In the genomic region with DNA sequence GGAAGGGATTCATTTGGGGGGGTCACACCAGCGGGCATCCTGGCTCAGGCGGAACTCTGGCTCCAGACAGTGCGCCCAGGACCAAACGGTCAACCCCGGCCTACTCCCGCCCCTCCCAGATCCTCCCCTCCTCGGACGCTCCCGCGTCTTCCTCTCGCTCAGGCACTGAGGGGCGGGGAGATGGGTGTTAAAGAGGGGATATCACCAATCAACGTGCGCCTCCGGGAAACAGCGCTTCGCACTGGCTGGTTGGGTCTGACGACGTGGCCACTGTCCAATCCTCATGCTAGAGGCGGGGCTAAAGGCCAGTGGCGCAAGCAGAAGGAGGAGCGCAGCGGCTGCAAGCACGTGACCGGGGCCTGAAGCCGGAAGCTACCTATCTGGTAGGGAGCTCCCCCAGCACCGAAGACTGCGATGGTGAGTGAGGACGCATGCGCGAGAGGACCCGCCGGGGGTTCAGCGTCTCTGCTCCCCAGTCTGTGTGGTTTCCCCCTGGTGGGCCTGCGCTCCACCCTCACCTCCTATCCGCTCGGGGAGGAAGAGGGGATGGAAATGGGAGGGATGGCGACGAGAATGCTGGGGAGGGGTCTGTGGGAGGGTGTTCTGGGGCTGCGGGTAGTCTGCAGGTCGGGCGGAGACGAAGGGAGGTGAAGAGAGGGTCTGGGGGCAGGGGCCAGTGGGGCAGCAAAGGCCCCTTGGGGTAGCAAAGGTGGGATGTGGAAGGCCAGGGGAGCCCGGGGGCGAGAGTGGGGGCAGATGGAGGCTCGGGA, we compare ENCODE assay signal across 1 cellular context.
TF ChIP-seq lines count a peak whose summit lies in the region.

A gene (plus strand): TSS at position 360 of the 770 bp plus-strand sequence. CDS start 55 bp downstream, at position 415.

TF ChIP-seq in HepG2, 621 proteins besides CTCF, POLR2A, EP300 and RAD21 (continued from another document and continues in another):
- TF ChIP-seq, protein P1, sequence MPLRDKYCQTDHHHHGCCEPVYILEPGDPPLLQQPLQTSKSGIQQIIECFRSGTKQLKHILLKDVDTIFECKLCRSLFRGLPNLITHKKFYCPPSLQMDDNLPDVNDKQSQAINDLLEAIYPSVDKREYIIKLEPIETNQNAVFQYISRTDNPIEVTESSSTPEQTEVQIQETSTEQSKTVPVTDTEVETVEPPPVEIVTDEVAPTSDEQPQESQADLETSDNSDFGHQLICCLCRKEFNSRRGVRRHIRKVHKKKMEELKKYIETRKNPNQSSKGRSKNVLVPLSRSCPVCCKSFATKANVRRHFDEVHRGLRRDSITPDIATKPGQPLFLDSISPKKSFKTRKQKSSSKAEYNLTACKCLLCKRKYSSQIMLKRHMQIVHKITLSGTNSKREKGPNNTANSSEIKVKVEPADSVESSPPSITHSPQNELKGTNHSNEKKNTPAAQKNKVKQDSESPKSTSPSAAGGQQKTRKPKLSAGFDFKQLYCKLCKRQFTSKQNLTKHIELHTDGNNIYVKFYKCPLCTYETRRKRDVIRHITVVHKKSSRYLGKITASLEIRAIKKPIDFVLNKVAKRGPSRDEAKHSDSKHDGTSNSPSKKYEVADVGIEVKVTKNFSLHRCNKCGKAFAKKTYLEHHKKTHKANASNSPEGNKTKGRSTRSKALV (CRISPR knock-in tag; IDR thresholded peaks at IDR 0.05) = no peak
- TF ChIP-seq, protein P2, sequence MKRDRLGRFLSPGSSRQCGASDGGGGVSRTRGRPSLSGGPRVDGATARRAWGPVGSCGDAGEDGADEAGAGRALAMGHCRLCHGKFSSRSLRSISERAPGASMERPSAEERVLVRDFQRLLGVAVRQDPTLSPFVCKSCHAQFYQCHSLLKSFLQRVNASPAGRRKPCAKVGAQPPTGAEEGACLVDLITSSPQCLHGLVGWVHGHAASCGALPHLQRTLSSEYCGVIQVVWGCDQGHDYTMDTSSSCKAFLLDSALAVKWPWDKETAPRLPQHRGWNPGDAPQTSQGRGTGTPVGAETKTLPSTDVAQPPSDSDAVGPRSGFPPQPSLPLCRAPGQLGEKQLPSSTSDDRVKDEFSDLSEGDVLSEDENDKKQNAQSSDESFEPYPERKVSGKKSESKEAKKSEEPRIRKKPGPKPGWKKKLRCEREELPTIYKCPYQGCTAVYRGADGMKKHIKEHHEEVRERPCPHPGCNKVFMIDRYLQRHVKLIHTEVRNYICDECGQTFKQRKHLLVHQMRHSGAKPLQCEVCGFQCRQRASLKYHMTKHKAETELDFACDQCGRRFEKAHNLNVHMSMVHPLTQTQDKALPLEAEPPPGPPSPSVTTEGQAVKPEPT (CRISPR knock-in tag; IDR thresholded peaks at IDR 0.05; ENCODE audit: low read depth) = peak; percentile 75; the same call in 1 of the 2 replicates
- TF ChIP-seq SALL2 (CRISPR knock-in tag; IDR thresholded peaks at IDR 0.05) (peak; percentile 59; the same call in 1 of the 2 replicates), CEBPG (CRISPR knock-in tag; IDR thresholded peaks at IDR 0.05) (peak; percentile 76), ESRRA (CRISPR knock-in tag; IDR thresholded peaks at IDR 0.05; ENCODE audit: low read depth) (no peak), KMT2A (CRISPR knock-in tag; IDR thresholded peaks at IDR 0.05) (peak; percentile 34; the same call in 1 of the 2 replicates), ZFX (CRISPR knock-in tag; IDR thresholded peaks at IDR 0.05; ENCODE audit: low read depth) (peak; percentile 85), KLF15 (CRISPR knock-in tag; IDR thresholded peaks at IDR 0.05; ENCODE audit: borderline replicate concordance) (no peak), RFX5 (IDR thresholded peaks at IDR 0.05; ENCODE audit: low read depth, low read length) (peak; percentile 53; the same call in 1 of the 2 replicates), KDM3A (CRISPR knock-in tag; IDR thresholded peaks at IDR 0.05; ENCODE audit: low read depth) (peak; percentile 74; the same call in 1 of the 2 replicates), ZNF230 (CRISPR knock-in tag; IDR thresholded peaks at IDR 0.05) (no peak), ZC3H13 (CRISPR knock-in tag; IDR thresholded peaks at IDR 0.05) (peak; percentile 75), ZNF83 (CRISPR knock-in tag; IDR thresholded peaks at IDR 0.05; ENCODE audit: borderline replicate concordance) (0 out of 2 replicates have a peak, but pooled peaks have one; percentile 51), RCOR2 (CRISPR knock-in tag; IDR thresholded peaks at IDR 0.05) (0 out of 2 replicates have a peak, but pooled peaks have one; percentile 21), ZNF292 (CRISPR knock-in tag; IDR thresholded peaks at IDR 0.05; ENCODE audit: borderline replicate concordance, low read depth) (no peak), NFYC (CRISPR knock-in tag; IDR thresholded peaks at IDR 0.05) (peak; percentile 97), GATAD2A (CRISPR knock-in tag; IDR thresholded peaks at IDR 0.05) (0 out of 2 replicates have a peak, but pooled peaks have one; percentile 38), HDAC2 (CRISPR knock-in tag; IDR thresholded peaks at IDR 0.05) (peak; percentile 56; the same call in 1 of the 2 replicates), ZFP1 (CRISPR knock-in tag; IDR thresholded peaks at IDR 0.05) (0 out of 2 replicates have a peak, but pooled peaks have one; percentile 40), ZNF747 (CRISPR knock-in tag; IDR thresholded peaks at IDR 0.05; ENCODE audit: borderline replicate concordance) (peak; percentile 52; the same call in 1 of the 2 replicates), MTA1 (CRISPR knock-in tag; IDR thresholded peaks at IDR 0.05; ENCODE audit: borderline replicate concordance) (0 out of 2 replicates have a peak, but pooled peaks have one; percentile 24), SP2 (CRISPR knock-in tag; IDR thresholded peaks at IDR 0.05) (peak; percentile 95), TAF1 (CRISPR knock-in tag; IDR thresholded peaks at IDR 0.05) (peak; percentile 72), RNF2 (conservative IDR thresholded peaks at IDR 0.05; ENCODE audit: low read depth) (no peak; the same call in 1 of the 2 replicates), ERF (CRISPR knock-in tag; IDR thresholded peaks at IDR 0.05) (peak; percentile 93), ZNF792 (CRISPR knock-in tag; IDR thresholded peaks at IDR 0.05) (peak; percentile 71), ZSCAN9 (CRISPR knock-in tag; IDR thresholded peaks at IDR 0.05; ENCODE audit: borderline replicate concordance) (0 out of 2 replicates have a peak, but pooled peaks have one; percentile 40), JUN (CRISPR knock-in tag; IDR thresholded peaks at IDR 0.05) (no peak), DR1 (CRISPR knock-in tag; IDR thresholded peaks at IDR 0.05) (peak; percentile 80; the same call in 1 of the 2 replicates), THYN1 (CRISPR knock-in tag; IDR thresholded peaks at IDR 0.05; ENCODE audit: borderline replicate concordance, low read depth) (no peak), NFE2L2 (IDR thresholded peaks at IDR 0.05; ENCODE audit: low read length) (no peak), NONO (IDR thresholded peaks at IDR 0.05) (no peak), NONO (CRISPR knock-in tag; conservative IDR thresholded peaks at IDR 0.05) (peak; percentile 32), ZNF746 (CRISPR knock-in tag; IDR thresholded peaks at IDR 0.05) (0 out of 2 replicates have a peak, but pooled peaks have one; percentile 40), ZBTB7B (CRISPR knock-in tag; IDR thresholded peaks at IDR 0.05) (0 out of 2 replicates have a peak, but pooled peaks have one; percentile 22), AGO1 (IDR thresholded peaks at IDR 0.05; ENCODE audit: low read depth, low read length, poor library complexity, severe bottlenecking) (peak; percentile 80), ZNF678 (CRISPR knock-in tag; IDR thresholded peaks at IDR 0.05) (no peak), KLF11 (CRISPR knock-in tag; IDR thresholded peaks at IDR 0.05) (peak; percentile 76), ZNF333 (CRISPR knock-in tag; IDR thresholded peaks at IDR 0.05; ENCODE audit: borderline replicate concordance) (0 out of 2 replicates have a peak, but pooled peaks have one; percentile 58), SNAI1 (CRISPR knock-in tag; IDR thresholded peaks at IDR 0.05; ENCODE audit: borderline replicate concordance) (no peak), POLR2AphosphoS2 (IDR thresholded peaks at IDR 0.05; ENCODE audit: low read depth, low read length) (peak; percentile 53; the same call in 1 of the 2 replicates), KDM2A (CRISPR knock-in tag; IDR thresholded peaks at IDR 0.05; ENCODE audit: borderline replicate concordance, low read depth) (peak; percentile 25; the same call in 1 of the 2 replicates), TARDBP (CRISPR knock-in tag; IDR thresholded peaks at IDR 0.05) (peak; percentile 42; the same call in 1 of the 2 replicates), TRIM24 (CRISPR knock-in tag; IDR thresholded peaks at IDR 0.05) (no peak), ZNF563 (CRISPR knock-in tag; IDR thresholded peaks at IDR 0.05) (peak; percentile 66; the same call in 1 of the 2 replicates), ZSCAN29 (CRISPR knock-in tag; conservative IDR thresholded peaks at IDR 0.05) (no peak)
- TF ChIP-seq, protein P3, sequence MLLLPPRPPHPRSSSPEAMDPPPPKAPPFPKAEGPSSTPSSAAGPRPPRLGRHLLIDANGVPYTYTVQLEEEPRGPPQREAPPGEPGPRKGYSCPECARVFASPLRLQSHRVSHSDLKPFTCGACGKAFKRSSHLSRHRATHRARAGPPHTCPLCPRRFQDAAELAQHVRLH (CRISPR knock-in tag; IDR thresholded peaks at IDR 0.05; ENCODE audit: borderline replicate concordance, low read depth) = peak; percentile 86; the same call in 1 of the 2 replicates
- TF ChIP-seq, protein P4, sequence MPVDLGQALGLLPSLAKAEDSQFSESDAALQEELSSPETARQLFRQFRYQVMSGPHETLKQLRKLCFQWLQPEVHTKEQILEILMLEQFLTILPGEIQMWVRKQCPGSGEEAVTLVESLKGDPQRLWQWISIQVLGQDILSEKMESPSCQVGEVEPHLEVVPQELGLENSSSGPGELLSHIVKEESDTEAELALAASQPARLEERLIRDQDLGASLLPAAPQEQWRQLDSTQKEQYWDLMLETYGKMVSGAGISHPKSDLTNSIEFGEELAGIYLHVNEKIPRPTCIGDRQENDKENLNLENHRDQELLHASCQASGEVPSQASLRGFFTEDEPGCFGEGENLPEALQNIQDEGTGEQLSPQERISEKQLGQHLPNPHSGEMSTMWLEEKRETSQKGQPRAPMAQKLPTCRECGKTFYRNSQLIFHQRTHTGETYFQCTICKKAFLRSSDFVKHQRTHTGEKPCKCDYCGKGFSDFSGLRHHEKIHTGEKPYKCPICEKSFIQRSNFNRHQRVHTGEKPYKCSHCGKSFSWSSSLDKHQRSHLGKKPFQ (CRISPR knock-in tag; IDR thresholded peaks at IDR 0.05; ENCODE audit: insufficient replicate concordance) = peak; percentile 92
- TF ChIP-seq, protein P5, sequence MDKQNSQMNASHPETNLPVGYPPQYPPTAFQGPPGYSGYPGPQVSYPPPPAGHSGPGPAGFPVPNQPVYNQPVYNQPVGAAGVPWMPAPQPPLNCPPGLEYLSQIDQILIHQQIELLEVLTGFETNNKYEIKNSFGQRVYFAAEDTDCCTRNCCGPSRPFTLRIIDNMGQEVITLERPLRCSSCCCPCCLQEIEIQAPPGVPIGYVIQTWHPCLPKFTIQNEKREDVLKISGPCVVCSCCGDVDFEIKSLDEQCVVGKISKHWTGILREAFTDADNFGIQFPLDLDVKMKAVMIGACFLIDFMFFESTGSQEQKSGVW (CRISPR knock-in tag; IDR thresholded peaks at IDR 0.05; ENCODE audit: borderline replicate concordance) = no peak
- TF ChIP-seq, protein P6, sequence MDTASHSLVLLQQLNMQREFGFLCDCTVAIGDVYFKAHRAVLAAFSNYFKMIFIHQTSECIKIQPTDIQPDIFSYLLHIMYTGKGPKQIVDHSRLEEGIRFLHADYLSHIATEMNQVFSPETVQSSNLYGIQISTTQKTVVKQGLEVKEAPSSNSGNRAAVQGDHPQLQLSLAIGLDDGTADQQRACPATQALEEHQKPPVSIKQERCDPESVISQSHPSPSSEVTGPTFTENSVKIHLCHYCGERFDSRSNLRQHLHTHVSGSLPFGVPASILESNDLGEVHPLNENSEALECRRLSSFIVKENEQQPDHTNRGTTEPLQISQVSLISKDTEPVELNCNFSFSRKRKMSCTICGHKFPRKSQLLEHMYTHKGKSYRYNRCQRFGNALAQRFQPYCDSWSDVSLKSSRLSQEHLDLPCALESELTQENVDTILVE (CRISPR knock-in tag; IDR thresholded peaks at IDR 0.05) = peak; percentile 68; the same call in 1 of the 2 replicates
- TF ChIP-seq, protein P7, sequence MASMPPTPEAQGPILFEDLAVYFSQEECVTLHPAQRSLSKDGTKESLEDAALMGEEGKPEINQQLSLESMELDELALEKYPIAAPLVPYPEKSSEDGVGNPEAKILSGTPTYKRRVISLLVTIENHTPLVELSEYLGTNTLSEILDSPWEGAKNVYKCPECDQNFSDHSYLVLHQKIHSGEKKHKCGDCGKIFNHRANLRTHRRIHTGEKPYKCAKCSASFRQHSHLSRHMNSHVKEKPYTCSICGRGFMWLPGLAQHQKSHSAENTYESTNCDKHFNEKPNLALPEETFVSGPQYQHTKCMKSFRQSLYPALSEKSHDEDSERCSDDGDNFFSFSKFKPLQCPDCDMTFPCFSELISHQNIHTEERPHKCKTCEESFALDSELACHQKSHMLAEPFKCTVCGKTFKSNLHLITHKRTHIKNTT (CRISPR knock-in tag; IDR thresholded peaks at IDR 0.05) = no peak
- TF ChIP-seq, protein P8, sequence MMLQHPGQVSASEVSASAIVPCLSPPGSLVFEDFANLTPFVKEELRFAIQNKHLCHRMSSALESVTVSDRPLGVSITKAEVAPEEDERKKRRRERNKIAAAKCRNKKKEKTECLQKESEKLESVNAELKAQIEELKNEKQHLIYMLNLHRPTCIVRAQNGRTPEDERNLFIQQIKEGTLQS (CRISPR knock-in tag; IDR thresholded peaks at IDR 0.05) = no peak; the same call in 1 of the 2 replicates
- TF ChIP-seq, protein P9, sequence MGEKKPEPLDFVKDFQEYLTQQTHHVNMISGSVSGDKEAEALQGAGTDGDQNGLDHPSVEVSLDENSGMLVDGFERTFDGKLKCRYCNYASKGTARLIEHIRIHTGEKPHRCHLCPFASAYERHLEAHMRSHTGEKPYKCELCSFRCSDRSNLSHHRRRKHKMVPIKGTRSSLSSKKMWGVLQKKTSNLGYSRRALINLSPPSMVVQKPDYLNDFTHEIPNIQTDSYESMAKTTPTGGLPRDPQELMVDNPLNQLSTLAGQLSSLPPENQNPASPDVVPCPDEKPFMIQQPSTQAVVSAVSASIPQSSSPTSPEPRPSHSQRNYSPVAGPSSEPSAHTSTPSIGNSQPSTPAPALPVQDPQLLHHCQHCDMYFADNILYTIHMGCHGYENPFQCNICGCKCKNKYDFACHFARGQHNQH (CRISPR knock-in tag; IDR thresholded peaks at IDR 0.05) = 0 out of 2 replicates have a peak, but pooled peaks have one; percentile 43
- TF ChIP-seq, protein P10, sequence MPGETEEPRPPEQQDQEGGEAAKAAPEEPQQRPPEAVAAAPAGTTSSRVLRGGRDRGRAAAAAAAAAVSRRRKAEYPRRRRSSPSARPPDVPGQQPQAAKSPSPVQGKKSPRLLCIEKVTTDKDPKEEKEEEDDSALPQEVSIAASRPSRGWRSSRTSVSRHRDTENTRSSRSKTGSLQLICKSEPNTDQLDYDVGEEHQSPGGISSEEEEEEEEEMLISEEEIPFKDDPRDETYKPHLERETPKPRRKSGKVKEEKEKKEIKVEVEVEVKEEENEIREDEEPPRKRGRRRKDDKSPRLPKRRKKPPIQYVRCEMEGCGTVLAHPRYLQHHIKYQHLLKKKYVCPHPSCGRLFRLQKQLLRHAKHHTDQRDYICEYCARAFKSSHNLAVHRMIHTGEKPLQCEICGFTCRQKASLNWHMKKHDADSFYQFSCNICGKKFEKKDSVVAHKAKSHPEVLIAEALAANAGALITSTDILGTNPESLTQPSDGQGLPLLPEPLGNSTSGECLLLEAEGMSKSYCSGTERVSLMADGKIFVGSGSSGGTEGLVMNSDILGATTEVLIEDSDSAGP (CRISPR knock-in tag; IDR thresholded peaks at IDR 0.05; ENCODE audit: borderline replicate concordance) = peak; percentile 64; the same call in 1 of the 2 replicates
